ENCODE assay signal across 19 cellular contexts in the genomic region with DNA sequence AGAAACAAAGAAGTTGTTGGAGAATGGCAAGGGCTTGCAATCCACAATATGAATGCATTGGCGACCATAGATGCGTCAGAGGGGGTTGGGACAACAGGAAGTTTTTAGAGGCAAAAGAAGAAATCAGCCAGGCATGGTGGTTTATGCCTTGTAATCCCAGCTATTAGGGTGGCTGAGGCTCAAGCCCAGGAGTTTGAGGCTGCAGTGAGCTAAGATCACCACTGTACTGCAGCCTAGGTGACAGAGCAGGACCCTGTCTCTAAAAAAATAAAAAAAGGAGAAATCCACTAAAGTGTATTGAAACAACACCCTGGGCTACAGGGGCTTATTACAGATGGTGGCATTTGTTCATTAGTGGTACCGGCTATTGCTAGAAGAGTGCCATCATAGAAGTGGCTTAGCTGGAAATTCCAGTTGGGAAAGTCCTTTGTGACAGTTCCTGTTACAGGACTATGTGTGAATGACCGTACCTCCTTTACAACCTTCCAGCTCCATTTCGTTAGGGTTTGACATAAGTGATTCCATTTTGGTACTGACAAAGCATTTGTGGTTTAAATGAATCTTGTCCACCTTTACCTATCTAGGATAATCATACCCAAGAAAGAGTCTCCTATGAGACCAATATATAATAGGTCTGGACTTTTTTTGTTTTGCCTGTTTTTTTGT. TPM values are rescaled to one million over a fixed set of nuclear protein-coding genes. Genes with fewer than 3 reads are reported as not detected.
DNase-seq lines count a peak whose midpoint lies in the region; ATAC-seq and TF ChIP-seq lines count a peak whose summit lies in the region.
"Had no signal": no experiment of that assay in that cellular context is flagged by ENCODE, and none has a peak within 500 bp of the region (broad histone marks: within the 10 kb centered on the region; RNA-seq: fewer than 3 reads in every experiment).

No MANE protein-coding gene starts in this region.

- H3K4me1 Mint-ChIP-seq in endodermal cell, result no peaks in the 10 kb centered on the region

- H3K9ac ChIP-seq in endodermal cell (ENCODE audit: extremely low read depth, low read length, poor library complexity, severe bottlenecking), result no peak overlapping the region
- H3K9ac ChIP-seq: GM23248 had no signal

- no peaks in the 10 kb centered on the region for H3K36me3 ChIP-seq in endodermal cell (ENCODE audit: control insufficient read depth, insufficient read depth, low read length)
- H3K36me3 ChIP-seq: SJCRH30 had no signal

- no peaks in the 10 kb centered on the region for H3K27me3 ChIP-seq in endodermal cell (ENCODE audit: control insufficient read depth, insufficient read depth, low read length, poor library complexity, severe bottlenecking)
- H3K27me3 ChIP-seq: SJCRH30 had no signal

- no peak for ATAC-seq in HG02623 (IDR thresholded peaks at IDR 0.05; ENCODE audit: unreplicated experiment)
- ATAC-seq: HCT116 had no signal

- H3K27ac Mint-ChIP-seq in endodermal cell, result no peak overlapping the region

- H3K4me1 ChIP-seq in endodermal cell (ENCODE audit: control insufficient read depth, insufficient read depth, low read length), result no peaks in the 10 kb centered on the region
- H3K4me1 ChIP-seq: SJCRH30 had no signal

- WGBS in endodermal cell (ENCODE audit: insufficient coverage in 1 of 2, insufficient read length in 1 of 2), 2 experiments, result 90 to 93% methylated on average over 3 to 5 of the region's 5 CpGs

- H3K4me3 Mint-ChIP-seq in endodermal cell, result no peak overlapping the region

- no peak for TF ChIP-seq POLR2A in erythroblast (IDR thresholded peaks at IDR 0.05; ENCODE audit: low read length)

- peaks cover 14% of the 10 kb centered on the region for H3K9me3 ChIP-seq in endodermal cell (ENCODE audit: control insufficient read depth, low read length)
- H3K9me3 ChIP-seq: SJCRH30 had no signal

- no peaks in the 10 kb centered on the region for H3K36me3 Mint-ChIP-seq in endodermal cell (ENCODE audit: low read depth)

- no peaks in the 10 kb centered on the region for H3K27me3 Mint-ChIP-seq in endodermal cell (ENCODE audit: insufficient read depth)

- no peak overlapping the region for H3K4me3 ChIP-seq in endodermal cell (ENCODE audit: low read length)
- H3K4me3 ChIP-seq: GM23248, SJCRH30 had no signal

- peak; percentile 37 for TF ChIP-seq CTCF in endodermal cell (conservative IDR thresholded peaks at IDR 0.05)

- no peak overlapping the region for H3K27ac ChIP-seq in endodermal cell (ENCODE audit: low read depth, low read length)
- H3K27ac ChIP-seq: GM23248, HL-60, SJCRH30 had no signal

- DNase-seq in NCI-H82 (lab: John Stamatoyannopoulos, UW) (peak; percentile 26), NCI-H82 treated with DMSO at 0.1 percent for 48 hours (lab: John Stamatoyannopoulos, UW; ENCODE audit: unreplicated experiment) (no peak), MV-4-11 (lab: John Stamatoyannopoulos, UW) (peak; percentile 69), endodermal cell (no peak), erythroblast (lab: John Stamatoyannopoulos, UW) (no peak), Ammon's horn (ENCODE audit: low spot score) (no peak)
- DNase-seq: C1 segment of cervical spinal cord, EL, GM23248, KG1, NCI-H1048, NCI-H1436 treated with DMSO at 0.1 percent for 48 hours, NCI-H2029 treated with DMSO at 0.1 percent for 48 hours, NCI-H2227 treated with DMSO at 0.1 percent for 48 hours, NCI-H526, SJCRH30 had no signal

- peaks cover 1% of the 10 kb centered on the region for H3K9me3 Mint-ChIP-seq in endodermal cell

RNA-seq across cellular contexts. Expression of a gene that starts 10.7 kb away (rescaled TPM):
- 10 to 100 TPM; 10.7 to 14.7 TPM for total RNA-seq in endodermal cell
- polyA plus RNA-seq in endodermal cell (2013, experiment 1 of 2), result 7.1 TPM
- 6.4 TPM for polyA plus RNA-seq in endodermal cell (2013, experiment 2 of 2)

Comparison
In these comparisons a context has a peak if more than half of its experiments do, and no peak if none do; other contexts are left out.
1. DNase-seq: peak in NCI-H82 (single experiment) and MV-4-11 (single experiment); none in NCI-H82 treated with DMSO at 0.1 percent for 48 hours (single experiment), endodermal cell (single experiment), erythroblast (0 of 2) and Ammon's horn (single experiment).